1 cellular context compared by ENCODE assay signal in the genomic region with DNA sequence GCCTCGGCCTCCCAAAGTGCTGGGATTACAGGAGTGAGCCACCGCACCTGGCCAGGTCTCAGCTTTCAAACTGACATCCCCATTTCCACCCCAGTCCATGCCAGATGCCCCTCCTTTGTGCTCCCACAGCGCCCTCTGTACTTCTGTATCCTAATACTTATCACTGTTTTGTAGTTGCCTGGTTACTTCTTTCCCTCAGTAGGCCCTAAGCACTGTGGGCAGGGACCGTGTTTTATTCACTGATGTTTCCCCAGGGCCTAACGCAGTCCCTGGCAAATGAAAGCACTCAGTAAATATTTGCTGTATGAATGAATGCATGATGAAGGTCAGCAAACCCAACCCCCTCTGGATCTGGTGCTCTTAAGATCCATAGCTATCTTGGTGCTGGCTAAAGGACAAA.
TF ChIP-seq lines count a peak whose summit lies in the region.

No MANE protein-coding gene starts in this region.

TF ChIP-seq in HEK293T, 16 proteins besides CTCF, POLR2A, EP300 and RAD21:
- no peak for TF ChIP-seq FOXM1 (IDR thresholded peaks at IDR 0.05; ENCODE audit: borderline replicate concordance)
- no peak for TF ChIP-seq SP1 (IDR thresholded peaks at IDR 0.05)
- TF ChIP-seq NFRKB (IDR thresholded peaks at IDR 0.05) = no peak
- TF ChIP-seq TARDBP (IDR thresholded peaks at IDR 0.05) = no peak
